Comparison of ENCODE assay signal across 14 cellular contexts in genomic region chr5:172940242-172941066, GRCh38. TPM values are rescaled to one million over a fixed set of nuclear protein-coding genes. Genes with fewer than 3 reads are reported as not detected.
DNase-seq lines count a peak whose midpoint lies in the region; ATAC-seq and TF ChIP-seq lines count a peak whose summit lies in the region.
"Had no signal": no experiment of that assay in that cellular context is flagged by ENCODE, and none has a peak within 500 bp of the region (broad histone marks: within the 10 kb centered on the region; RNA-seq: fewer than 3 reads in every experiment).

No MANE protein-coding gene starts in this region.

- peaks cover 56% of the 10 kb centered on the region for H3K36me3 ChIP-seq in osteoblast (ENCODE audit: insufficient read depth, low read length)

- DNase-seq in DMS79 treated with DMSO at 0.1 percent for 48 hours (lab: John Stamatoyannopoulos, UW) (peak; percentile 49), SHP77 (lab: John Stamatoyannopoulos, UW) (peak; percentile 69 to 80), left cardiac atrium (peak; percentile 22), osteoblast (ENCODE audit: insufficient read length, low spot score, missing footprints) (peak; percentile 71), NCI-H526 (lab: John Stamatoyannopoulos, UW) (no peak)
- DNase-seq: activated CD4-positive, alpha-beta T cell treated with anti-CD3 and anti-CD28 coated beads for 1 hour; activated CD8-positive, alpha-beta memory T cell treated with anti-CD3 and anti-CD28 coated beads, Interleukin-2, amount 50 U/mL, for 4 hours; immature natural killer cell; MV-4-11; SIG-M5; stimulated activated CD4-positive, alpha-beta T cell treated with anti-CD3 and anti-CD28 coated beads, Interleukin-2, amount 100 ng/mL, for 48 hours had no signal

- no peak for TF ChIP-seq CTCF in osteoblast (IDR thresholded peaks at IDR 0.05; ENCODE audit: extremely low read depth, low read depth, low read length)

- H2AFZ ChIP-seq in osteoblast (ENCODE audit: low read length) = no peak overlapping the region

- H4K20me1 ChIP-seq in osteoblast (ENCODE audit: insufficient read depth, low read length) = no peaks in the 10 kb centered on the region

- H3K27me3 ChIP-seq in osteoblast (ENCODE audit: insufficient read depth, low read length) = no peaks in the 10 kb centered on the region

- H3K4me3 ChIP-seq in osteoblast (ENCODE audit: insufficient read depth, low read length) = no peak overlapping the region

- H3K27ac ChIP-seq in osteoblast (ENCODE audit: low read depth, low read length) = peak overlapping the region; percentile 23

- H3K9me3 ChIP-seq in osteoblast (ENCODE audit: low read depth, low read length) = no peaks in the 10 kb centered on the region

- H3K4me1 ChIP-seq in osteoblast (ENCODE audit: insufficient read depth, low read length) = peaks cover 24% of the 10 kb centered on the region

- intact Hi-C loops in left cardiac atrium (cut with DNase I) = loop anchor here in 1 of 2 donors (10.0 kb wide), 1 partner anchor 466 kb away; no protein-coding TSS in a partner anchor

- ATAC-seq in left cardiac atrium (peak; percentile 41 to 64), HG03457 (IDR thresholded peaks at IDR 0.05; ENCODE audit: unreplicated experiment) (no peak), GM21528 (IDR thresholded peaks at IDR 0.05; ENCODE audit: low FRiP score, unreplicated experiment) (no peak), GM18861 (IDR thresholded peaks at IDR 0.05; ENCODE audit: unreplicated experiment) (no peak)

- no peaks in the 10 kb centered on the region for H3K79me2 ChIP-seq in osteoblast (ENCODE audit: insufficient read depth, low read length)

- no peak overlapping the region for H3K4me2 ChIP-seq in osteoblast (ENCODE audit: insufficient read depth, low read length)

RNA-seq across cellular contexts. Expression of gene RPL26L1, which starts 18.8 kb away (rescaled TPM):
- total RNA-seq in left cardiac atrium (10 to 100 TPM; 22.4 to 22.6 TPM), osteoblast (40.4 and 43.8 TPM in 2 replicates)

RNA-seq across cellular contexts. Expression of gene ATP6V0E1, which starts 43.1 kb away (rescaled TPM):
- total RNA-seq in left cardiac atrium (100 to 1,000 TPM; 204 to 208 TPM), osteoblast (177 and 181 TPM in 2 replicates)

Comparison
In these comparisons a context has a peak if more than half of its experiments do, and no peak if none do; other contexts are left out.
1. DNase-seq: peak in DMS79 treated with DMSO at 0.1 percent for 48 hours (single experiment), SHP77 (2 of 2), left cardiac atrium (single experiment) and osteoblast (single experiment); none in NCI-H526 (0 of 2).
2. ATAC-seq: peak in left cardiac atrium (2 of 2); none in HG03457 (single experiment), GM21528 (single experiment) and GM18861 (single experiment).